19 cellular contexts compared by ENCODE assay signal in genomic region chr15:66848666-66849392, GRCh38.
DNase-seq lines count a peak whose midpoint lies in the region; ATAC-seq and TF ChIP-seq lines count a peak whose summit lies in the region.
"Had no signal": no experiment of that assay in that cellular context is flagged by ENCODE, and none has a peak within 500 bp of the region (broad histone marks: within the 10 kb centered on the region; RNA-seq: fewer than 3 reads in every experiment).

No MANE protein-coding gene starts in this region.

- peaks cover 59% of the 10 kb centered on the region for H3K79me2 ChIP-seq in osteoblast (ENCODE audit: insufficient read depth, low read length)

- peak overlapping the region; percentile 36 for H3K18ac ChIP-seq in neuronal stem cell (ENCODE audit: low read length)

- ATAC-seq in heart right ventricle (no peak), left ventricle myocardium superior (no peak), right cardiac atrium (no peak)
- ATAC-seq: left colon; stimulated activated naive CD8-positive, alpha-beta T cell treated with anti-CD3 and anti-CD28 coated beads, Interleukin-15, Interleukin-2, amounts not matched to agents 100 U/mL and 50 U/mL, for 24 hours had no signal

- H4K91ac ChIP-seq in neuronal stem cell (ENCODE audit: low read depth, low read length, poor library complexity): no peak overlapping the region

- H3K4me1 ChIP-seq in heart right ventricle: peaks cover 15 to 53% (median 38%) of the 10 kb centered on the region in 9 donors
- H3K4me1 ChIP-seq in right cardiac atrium (ENCODE audit: control insufficient read depth, insufficient read depth, low read length): peaks cover 14% of the 10 kb centered on the region
- H3K4me1 ChIP-seq in neuronal stem cell (ENCODE audit: control insufficient read depth in 2 of 2, insufficient read depth in 1 of 2, low read depth in 1 of 2, low read length in 2 of 2): peaks cover 0 to 4% of the 10 kb centered on the region in 2 donors
- H3K4me1 ChIP-seq in osteoblast (ENCODE audit: insufficient read depth, low read length): peaks cover 13% of the 10 kb centered on the region

- WGBS in heart right ventricle, 2 donors: 83 to 93% methylated on average over 9 of the region's 9 CpGs
- WGBS in right cardiac atrium: 79% methylated on average over 9 of the region's 9 CpGs
- WGBS in neuronal stem cell (ENCODE audit: extremely low coverage in 2 of 2, insufficient read length in 2 of 2, insufficient replicate concordance in 1 of 2), 2 donors: no CpG with 5 or more reads among the region's 9 CpGs

- H2AFZ ChIP-seq in neuronal stem cell (ENCODE audit: low read length): no peak overlapping the region
- no peak overlapping the region for H2AFZ ChIP-seq in osteoblast (ENCODE audit: low read length)

- peak overlapping the region; percentile 39 for H2BK5ac ChIP-seq in neuronal stem cell (ENCODE audit: low read length)

- H3K23ac ChIP-seq in neuronal stem cell (ENCODE audit: low read depth, low read length, poor library complexity): no peak overlapping the region

- H3K4me2 ChIP-seq in neuronal stem cell (ENCODE audit: insufficient read depth, low read length, poor library complexity, severe bottlenecking) (no peak overlapping the region), osteoblast (ENCODE audit: insufficient read depth, low read length) (no peak overlapping the region)
- H3K4me2 ChIP-seq: BLaER1 had no signal

- no peak overlapping the region for H2BK120ac ChIP-seq in neuronal stem cell (ENCODE audit: low read depth, low read length)

- H4K8ac ChIP-seq in neuronal stem cell (ENCODE audit: low read depth, low read length): no peak overlapping the region

- no peaks in the 10 kb centered on the region for H4K20me1 ChIP-seq in osteoblast (ENCODE audit: insufficient read depth, low read length)

- TF ChIP-seq CTCF in heart right ventricle (IDR thresholded peaks at IDR 0.05): no peak
- no peak for TF ChIP-seq CTCF in osteoblast (IDR thresholded peaks at IDR 0.05; ENCODE audit: extremely low read depth, low read depth, low read length)

- H3K4ac ChIP-seq in neuronal stem cell (ENCODE audit: low read length): no peak overlapping the region

- H3K79me1 ChIP-seq in neuronal stem cell (ENCODE audit: low read depth, low read length): no peaks in the 10 kb centered on the region

- no peaks in the 10 kb centered on the region for H3K27me3 ChIP-seq in heart right ventricle
- H3K27me3 ChIP-seq in right cardiac atrium (ENCODE audit: control insufficient read depth, insufficient read depth): no peaks in the 10 kb centered on the region
- peaks cover 0 to 20% (median 10%) of the 10 kb centered on the region in 3 experiments for H3K27me3 ChIP-seq in neuronal stem cell (ENCODE audit: control insufficient read depth in 3 of 3, insufficient read depth in 3 of 3, low read depth in 1 of 3, low read length in 3 of 3)
- H3K27me3 ChIP-seq in osteoblast (ENCODE audit: insufficient read depth, low read length): no peaks in the 10 kb centered on the region
- H3K27me3 ChIP-seq: brain microvascular endothelial cell, thyroid gland had no signal

- H3K9ac ChIP-seq in neuronal stem cell (ENCODE audit: low read depth, low read length, poor library complexity): no peak overlapping the region
- H3K9ac ChIP-seq: BLaER1 had no signal

- H3K9me3 ChIP-seq in heart right ventricle (no peaks in the 10 kb centered on the region), right cardiac atrium (ENCODE audit: control insufficient read depth, low read length) (no peaks in the 10 kb centered on the region), neuronal stem cell (replicated peaks in 1 of 2; ENCODE audit: control insufficient read depth in 2 of 2, insufficient read depth in 1 of 2, low read depth in 1 of 2, low read length in 2 of 2) (no peaks in the 10 kb centered on the region), osteoblast (ENCODE audit: low read depth, low read length) (no peaks in the 10 kb centered on the region)
- H3K9me3 ChIP-seq: BLaER1, spleen, thyroid gland had no signal

- H3K14ac ChIP-seq in neuronal stem cell (ENCODE audit: low read length): no peak overlapping the region

- H3K36me3 ChIP-seq in heart right ventricle (peaks cover 0 to 8% (median 0%) of the 10 kb centered on the region in 9 donors), neuronal stem cell (replicated peaks in 1 of 2; ENCODE audit: control insufficient read depth in 2 of 2, insufficient read depth in 2 of 2, low read length in 2 of 2) (no peaks in the 10 kb centered on the region), osteoblast (ENCODE audit: insufficient read depth, low read length) (peaks cover 10% of the 10 kb centered on the region)
- H3K36me3 ChIP-seq: BLaER1, brain microvascular endothelial cell, spleen, thyroid gland had no signal

- H3K4me3 ChIP-seq in heart right ventricle (no peak overlapping the region), right cardiac atrium (ENCODE audit: low read length) (no peak overlapping the region), neuronal stem cell (ENCODE audit: low read length in 2 of 2) (no peak overlapping the region), osteoblast (ENCODE audit: insufficient read depth, low read length) (no peak overlapping the region)
- H3K4me3 ChIP-seq: BLaER1, spleen, thyroid gland had no signal

- intact Hi-C loops in heart right ventricle (cut with DNase I) (loop anchor here in 4 of 10 donors (5.0 kb wide), 3 partner anchors 62 to 232 kb away; no protein-coding TSS in a partner anchor), left ventricle myocardium superior (cut with micrococcal nuclease) (loop anchor here (10.0 kb wide), 1 partner anchor 144 kb away; the partner anchor contains the start of gene SMAD6), right cardiac atrium (cut with DNase I) (loop anchor here in 1 of 4 donors (10.0 kb wide), 1 partner anchor 74 kb away; no protein-coding TSS in a partner anchor)

- no peak overlapping the region for H2AK5ac ChIP-seq in neuronal stem cell (ENCODE audit: low read depth, low read length)

- DNase-seq in heart right ventricle (no peak), left ventricle myocardium superior (no peak), right cardiac atrium (peak in 1 of 3 donors; percentile 71), neuronal stem cell (ENCODE audit: low spot score) (no peak), NCI-H128 (lab: John Stamatoyannopoulos, UW; ENCODE audit: unreplicated experiment) (no peak), osteoblast (ENCODE audit: insufficient read length, low spot score, missing footprints) (no peak), NCI-H748 (lab: John Stamatoyannopoulos, UW; ENCODE audit: unreplicated experiment) (no peak), DMS79 treated with DMSO at 0.1 percent for 48 hours (lab: John Stamatoyannopoulos, UW) (no peak)
- DNase-seq: activated CD4-positive, alpha-beta T cell treated with anti-CD3 and anti-CD28 coated beads for 1 hour; brain microvascular endothelial cell; cortex of kidney; left colon; NCI-H1930; NCI-H345; stimulated activated CD4-positive, alpha-beta T cell treated with anti-CD3 and anti-CD28 coated beads, Interleukin-4, amount 100 ng/mL, for 1 hour; stimulated activated naive CD8-positive, alpha-beta T cell treated with anti-CD3 and anti-CD28 coated beads, Interleukin-15, Interleukin-2, amounts not matched to agents 100 U/mL and 50 U/mL, for 24 hours; thyroid gland had no signal

- H2BK12ac ChIP-seq in neuronal stem cell (ENCODE audit: low read length): no peak overlapping the region

- H3K27ac ChIP-seq in heart right ventricle: peak overlapping the region in 7 of 10 donors; percentile 70 to 92 (median 80)
- H3K27ac ChIP-seq in right cardiac atrium (ENCODE audit: low read length): peak overlapping the region; percentile 53
- no peak overlapping the region for H3K27ac ChIP-seq in neuronal stem cell (replicated peaks; ENCODE audit: low read length)
- H3K27ac ChIP-seq in osteoblast (ENCODE audit: low read depth, low read length): no peak overlapping the region
- H3K27ac ChIP-seq: BLaER1, brain microvascular endothelial cell, spleen, thyroid gland had no signal

- H2BK15ac ChIP-seq in neuronal stem cell (ENCODE audit: low read length): peak overlapping the region; percentile 13

Comparison
In these comparisons a context has a peak if more than half of its experiments do, and no peak if none do; other contexts are left out.
1. H3K27ac ChIP-seq: peak in heart right ventricle (7 of 10) and right cardiac atrium (single experiment); none in neuronal stem cell (single experiment) and osteoblast (single experiment).